23 cellular contexts compared by ENCODE assay signal in the genomic region with DNA sequence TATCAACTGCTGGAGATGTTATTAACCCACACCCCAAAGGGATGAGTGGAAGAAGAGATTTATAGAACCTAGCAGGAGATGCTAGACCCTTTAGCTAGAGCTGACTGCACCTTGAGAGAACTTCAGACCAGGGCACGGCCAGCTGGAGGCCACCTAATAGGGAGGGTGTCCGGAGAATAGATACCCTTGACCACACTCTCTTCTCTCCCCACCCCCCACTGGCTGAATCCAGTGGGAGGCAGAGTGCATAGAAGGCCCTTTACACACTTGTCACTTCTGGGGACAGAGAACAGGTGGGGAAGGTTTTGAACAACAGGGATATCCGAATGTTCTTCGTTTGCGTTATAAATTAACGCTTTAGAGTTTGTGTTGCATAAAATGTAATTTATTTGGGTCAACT.
DNase-seq lines count a peak whose midpoint lies in the region; ATAC-seq, FAIRE-seq and TF ChIP-seq lines count a peak whose summit lies in the region.
"Had no signal": no experiment of that assay in that cellular context is flagged by ENCODE, and none has a peak within 500 bp of the region (broad histone marks: within the 10 kb centered on the region; RNA-seq: fewer than 3 reads in every experiment).

No MANE protein-coding gene starts in this region.

- peaks cover 80% of the 10 kb centered on the region for H3K4me1 Mint-ChIP-seq in GM23338
- peaks cover 60% of the 10 kb centered on the region for H3K4me1 Mint-ChIP-seq in nephron progenitor cell

- peak overlapping the region; percentile 28 for H3K4me3 Mint-ChIP-seq in GM23338
- H3K4me3 Mint-ChIP-seq in nephron progenitor cell: no peak overlapping the region
- H3K4me3 Mint-ChIP-seq: CD4-positive, CD25-positive, alpha-beta regulatory T cell; IgD-negative memory B cell had no signal

- CTCF ChIA-PET in A549 (lab: Yijun Ruan, JAX) (interaction anchor here (1.0 to 1.8 kb wide), 2 partner anchors 85 to 213 kb away, joined by 3 read pairs; a partner anchor contains a TSS), PC-9 (lab: Charles Lee) (no interaction called here)

- no TSS peak for BruUV-seq in PC-9 (replicated peaks; lab: Mats Ljungman, UMichigan)

- H4K20me1 ChIP-seq in GM23338 (replicated peaks; ENCODE audit: insufficient read depth) (peaks cover 9% of the 10 kb centered on the region; the same call in 1 of the 2 replicates), PC-9 (ENCODE audit: insufficient read depth) (no peaks in the 10 kb centered on the region)

- FAIRE-seq in A549 (lab: Jason Lieb, UNC): no peak
- FAIRE-seq: GM19239 had no signal

- H2AFZ ChIP-seq in GM23338 (no peak overlapping the region), PC-9 (no peak overlapping the region)

- H3K79me2 ChIP-seq in GM23338 (replicated peaks; ENCODE audit: insufficient read depth): peaks cover 90% of the 10 kb centered on the region
- peaks cover 77% of the 10 kb centered on the region for H3K79me2 ChIP-seq in PC-9 (ENCODE audit: low read depth)

- H3K36me3 ChIP-seq in GM23338 (ENCODE audit: insufficient read depth) (no peaks in the 10 kb centered on the region), PC-9 (ENCODE audit: low read depth) (no peaks in the 10 kb centered on the region), adrenal gland (replicated peaks in 1 of 2) (no peaks in the 10 kb centered on the region)

- H3K27me3 ChIP-seq in GM23338 (ENCODE audit: insufficient read depth): no peaks in the 10 kb centered on the region
- no peaks in the 10 kb centered on the region for H3K27me3 ChIP-seq in PC-9 (ENCODE audit: insufficient read depth, low read depth)
- H3K27me3 ChIP-seq in adrenal gland: no peaks in the 10 kb centered on the region

- H3K4me2 ChIP-seq in A549: peak overlapping the region; percentile 41; the same call in 2 of the 3 replicates
- peak overlapping the region; percentile 70 for H3K4me2 ChIP-seq in GM23338
- peak overlapping the region; percentile 62 for H3K4me2 ChIP-seq in PC-9

- H3F3A ChIP-seq in GM23338 (replicated peaks; ENCODE audit: low read depth): peaks cover 7% of the 10 kb centered on the region
- peaks cover 19% of the 10 kb centered on the region for H3F3A ChIP-seq in PC-9 (ENCODE audit: insufficient read depth, low read depth)

- TF ChIP-seq CTCF in A549 (IDR thresholded peaks at IDR 0.05) (no peak), GM23338 (conservative IDR thresholded peaks at IDR 0.05; ENCODE audit: low read depth in 2 of 2) (no peak), PC-9 (conservative IDR thresholded peaks at IDR 0.05) (no peak), nephron progenitor cell (IDR thresholded peaks at IDR 0.05) (no peak), adrenal gland (IDR thresholded peaks at IDR 0.05) (no peak)

- peaks cover 32% of the 10 kb centered on the region; the same call in 2 of the 3 replicates for H3K4me1 ChIP-seq in A549
- H3K4me1 ChIP-seq in GM23338 (ENCODE audit: insufficient read depth): peaks cover 84% of the 10 kb centered on the region
- H3K4me1 ChIP-seq in PC-9 (replicated peaks; ENCODE audit: insufficient read depth): peaks cover 45% of the 10 kb centered on the region
- H3K4me1 ChIP-seq in adrenal gland (replicated peaks in 1 of 2): peaks cover 20% of the 10 kb centered on the region in 2 donors

- H3K9me2 ChIP-seq in GM23338 (ENCODE audit: insufficient read depth): no peaks in the 10 kb centered on the region
- no peaks in the 10 kb centered on the region for H3K9me2 ChIP-seq in PC-9 (ENCODE audit: insufficient read depth)

- ATAC-seq in A549 (peak in 1 of 2 experiments; percentile 69; a peak in 4 of 6 replicates), GM23338 (peak; percentile 56)
- ATAC-seq: Panc1 had no signal

- no peak for TF ChIP-seq EP300 in A549 (IDR thresholded peaks at IDR 0.05)

- no peaks in the 10 kb centered on the region for H3K9me3 ChIP-seq in A549
- no peaks in the 10 kb centered on the region for H3K9me3 ChIP-seq in PC-9 (ENCODE audit: insufficient read depth, low read depth)
- H3K9me3 ChIP-seq in adrenal gland (replicated peaks in 1 of 3): no peaks in the 10 kb centered on the region
- H3K9me3 ChIP-seq: Caco-2 had no signal

- no peaks in the 10 kb centered on the region for H3K9me3 Mint-ChIP-seq in GM23338
- no peaks in the 10 kb centered on the region for H3K9me3 Mint-ChIP-seq in nephron progenitor cell
- H3K9me3 Mint-ChIP-seq: IgD-negative memory B cell had no signal

- H3K36me3 Mint-ChIP-seq in GM23338 (ENCODE audit: low read depth): peaks cover 5% of the 10 kb centered on the region; the same call in 2 of the 3 replicates
- peaks cover 5% of the 10 kb centered on the region for H3K36me3 Mint-ChIP-seq in nephron progenitor cell (ENCODE audit: low read depth)
- H3K36me3 Mint-ChIP-seq: IgD-negative memory B cell had no signal

- no peak for TF ChIP-seq POLR2A in A549 (IDR thresholded peaks at IDR 0.05; ENCODE audit: low read length)
- TF ChIP-seq POLR2A in adrenal gland (IDR thresholded peaks at IDR 0.05): no peak

- 84% methylated on average over 6 of the region's 6 CpGs for WGBS in A549 (ENCODE audit: missing lambda C conversion rate)
- WGBS in adrenal gland, 4 donors: 76 to 85% (median 81%) methylated on average over 6 of the region's 6 CpGs

- TF ChIP-seq RAD21 in A549 (conservative IDR thresholded peaks at IDR 0.05 in 1 of 2, IDR thresholded peaks at IDR 0.05 in 1 of 2): no peak

- no peak for DNase-seq in A549 (ENCODE audit: low read depth in 1 of 2, low spot score in 1 of 2)
- DNase-seq in GM23338 (ENCODE audit: low spot score): no peak
- no peak for DNase-seq in PC-9
- DNase-seq in left kidney (ENCODE audit: low read depth, low spot score): peak; percentile 51
- DNase-seq in nephron progenitor cell: no peak
- DNase-seq in adrenal gland: no peak
- DNase-seq in RPMI8226: no peak
- no peak for DNase-seq in activated CD4-positive, alpha-beta T cell treated with anti-CD3 and anti-CD28 coated beads, Interleukin-2, amount 50 U/mL, for 4 hours
- DNase-seq: ACHN; AML-193; Caco-2; CD4-positive, CD25-positive, alpha-beta regulatory T cell; HCEC 1CT; Kasumi-1; MM.1S; NCI-H1092 treated with DMSO at 0.1 percent for 48 hours; NCI-H2081 treated with DMSO at 0.1 percent for 48 hours; NCI-H82; Right ventricle myocardium superior had no signal

- H3K4me3 ChIP-seq in A549 (no peak overlapping the region), GM23338 (peak overlapping the region; percentile 31), PC-9 (peak overlapping the region; percentile 21; the same call in 1 of the 2 replicates), adrenal gland (no peak overlapping the region)
- H3K4me3 ChIP-seq: SK-N-MC had no signal

- H3K27me3 Mint-ChIP-seq in GM23338 (ENCODE audit: insufficient read depth, low read depth, poor library complexity) (peaks cover 4% of the 10 kb centered on the region), nephron progenitor cell (ENCODE audit: low read depth, poor library complexity) (no peaks in the 10 kb centered on the region)
- H3K27me3 Mint-ChIP-seq: CD4-positive, CD25-positive, alpha-beta regulatory T cell; IgD-negative memory B cell had no signal

- POLR2A ChIA-PET in A549 (lab: Yijun Ruan, JAX): no interaction called here
- POLR2A ChIA-PET in PC-9 (lab: Charles Lee; ENCODE audit: unreplicated experiment): no interaction called here

- H3K27ac Mint-ChIP-seq in GM23338 (peak overlapping the region; percentile 5; the same call in 1 of the 2 replicates), nephron progenitor cell (no peak overlapping the region)
- H3K27ac Mint-ChIP-seq: CD4-positive, CD25-positive, alpha-beta regulatory T cell; IgD-negative memory B cell had no signal

- intact Hi-C loops in PC-9 (cut with micrococcal nuclease; ENCODE audit: unreplicated experiment): loop anchor here (2.0 to 5.0 kb wide), 3 partner anchors 41 to 157 kb away; a partner anchor contains a TSS
- intact Hi-C loops in adrenal gland (cut with DNase I): loop anchor here in 1 of 2 donors (10.0 kb wide), 1 partner anchor 65 kb away; no protein-coding TSS in a partner anchor

- H3K27ac ChIP-seq in A549: peak overlapping the region in 1 of 2 experiments; percentile 72; a peak in 2 of 6 replicates
- H3K27ac ChIP-seq in GM23338 (ENCODE audit: low read depth): peak overlapping the region; percentile 80
- peak overlapping the region; percentile 70 for H3K27ac ChIP-seq in PC-9
- no peak overlapping the region for H3K27ac ChIP-seq in adrenal gland
- H3K27ac ChIP-seq: SK-N-MC had no signal

TF ChIP-seq in A549, 52 proteins besides CTCF, POLR2A, EP300 and RAD21 (continues in another document):
- TF ChIP-seq, protein P1, sequence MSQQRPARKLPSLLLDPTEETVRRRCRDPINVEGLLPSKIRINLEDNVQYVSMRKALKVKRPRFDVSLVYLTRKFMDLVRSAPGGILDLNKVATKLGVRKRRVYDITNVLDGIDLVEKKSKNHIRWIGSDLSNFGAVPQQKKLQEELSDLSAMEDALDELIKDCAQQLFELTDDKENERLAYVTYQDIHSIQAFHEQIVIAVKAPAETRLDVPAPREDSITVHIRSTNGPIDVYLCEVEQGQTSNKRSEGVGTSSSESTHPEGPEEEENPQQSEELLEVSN (IDR thresholded peaks at IDR 0.05; ENCODE audit: borderline replicate concordance, low read depth): no peak
- TF ChIP-seq, protein P2, sequence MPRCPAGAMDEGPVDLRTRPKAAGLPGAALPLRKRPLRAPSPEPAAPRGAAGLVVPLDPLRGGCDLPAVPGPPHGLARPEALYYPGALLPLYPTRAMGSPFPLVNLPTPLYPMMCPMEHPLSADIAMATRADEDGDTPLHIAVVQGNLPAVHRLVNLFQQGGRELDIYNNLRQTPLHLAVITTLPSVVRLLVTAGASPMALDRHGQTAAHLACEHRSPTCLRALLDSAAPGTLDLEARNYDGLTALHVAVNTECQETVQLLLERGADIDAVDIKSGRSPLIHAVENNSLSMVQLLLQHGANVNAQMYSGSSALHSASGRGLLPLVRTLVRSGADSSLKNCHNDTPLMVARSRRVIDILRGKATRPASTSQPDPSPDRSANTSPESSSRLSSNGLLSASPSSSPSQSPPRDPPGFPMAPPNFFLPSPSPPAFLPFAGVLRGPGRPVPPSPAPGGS (IDR thresholded peaks at IDR 0.05): no peak

Comparison
In these comparisons a context has a peak if more than half of its experiments do, and no peak if none do; other contexts are left out.
1. H3K27ac ChIP-seq: peak in GM23338 (single experiment) and PC-9 (single experiment); none in adrenal gland (0 of 5).
2. H3K4me3 ChIP-seq: peak in GM23338 (single experiment) and PC-9 (single experiment); none in A549 (single experiment) and adrenal gland (0 of 4).
3. Peak in every context shown above with its lines, with median percentiles within 50 percentile points of each other: H3K4me2 ChIP-seq.